ENCODE assay signal across 1 cellular context in the genomic region with DNA sequence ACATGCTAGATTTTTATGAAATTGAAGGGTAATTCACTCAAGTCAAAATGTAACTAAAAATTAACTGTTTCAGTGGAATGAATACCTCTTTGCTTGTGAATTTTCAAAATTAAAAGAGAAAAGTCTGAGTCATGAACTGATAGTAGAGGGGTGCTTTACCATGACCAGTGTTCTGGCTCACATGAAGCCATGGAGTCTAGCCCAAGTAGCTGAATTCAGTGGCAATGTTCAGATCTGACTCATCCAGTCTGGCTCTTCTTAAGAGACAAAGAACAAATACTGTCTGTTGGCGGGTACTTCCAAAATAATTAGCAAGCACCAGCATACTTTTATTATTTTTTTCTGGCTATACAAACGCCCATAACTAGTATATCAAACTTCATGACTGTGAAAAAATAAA.
TF ChIP-seq lines count a peak whose summit lies in the region.

No MANE protein-coding gene starts in this region.

TF ChIP-seq in GM12878, 131 proteins besides CTCF, POLR2A, EP300 and RAD21 (continued from another document):
- no peak for TF ChIP-seq USF1 (IDR thresholded peaks at IDR 0.05; ENCODE audit: borderline replicate concordance, extremely low read length, insufficient read depth, low read depth, low read length)
- TF ChIP-seq CHD2 (IDR thresholded peaks at IDR 0.05; ENCODE audit: borderline replicate concordance, low read depth, low read length), result no peak
- no peak for TF ChIP-seq IRF5 (IDR thresholded peaks at IDR 0.05; ENCODE audit: borderline replicate concordance)
- no peak for TF ChIP-seq GABPA (IDR thresholded peaks at IDR 0.05; ENCODE audit: low read depth)
- 0 out of 2 replicates have a peak, but pooled peaks have one; percentile 36 for TF ChIP-seq IRF4 (IDR thresholded peaks at IDR 0.05; ENCODE audit: low read depth, low read length)
- TF ChIP-seq STAT3 (IDR thresholded peaks at IDR 0.05; ENCODE audit: low read depth, low read length), result no peak
- no peak for TF ChIP-seq HDGF (IDR thresholded peaks at IDR 0.05)
- TF ChIP-seq SMC3 (IDR thresholded peaks at IDR 0.05; ENCODE audit: borderline replicate concordance, low read length), result no peak
- no peak for TF ChIP-seq RFX5 (IDR thresholded peaks at IDR 0.05; ENCODE audit: low read depth, low read length)
- TF ChIP-seq TARDBP (IDR thresholded peaks at IDR 0.05; ENCODE audit: borderline replicate concordance), result no peak
- TF ChIP-seq, protein P1, sequence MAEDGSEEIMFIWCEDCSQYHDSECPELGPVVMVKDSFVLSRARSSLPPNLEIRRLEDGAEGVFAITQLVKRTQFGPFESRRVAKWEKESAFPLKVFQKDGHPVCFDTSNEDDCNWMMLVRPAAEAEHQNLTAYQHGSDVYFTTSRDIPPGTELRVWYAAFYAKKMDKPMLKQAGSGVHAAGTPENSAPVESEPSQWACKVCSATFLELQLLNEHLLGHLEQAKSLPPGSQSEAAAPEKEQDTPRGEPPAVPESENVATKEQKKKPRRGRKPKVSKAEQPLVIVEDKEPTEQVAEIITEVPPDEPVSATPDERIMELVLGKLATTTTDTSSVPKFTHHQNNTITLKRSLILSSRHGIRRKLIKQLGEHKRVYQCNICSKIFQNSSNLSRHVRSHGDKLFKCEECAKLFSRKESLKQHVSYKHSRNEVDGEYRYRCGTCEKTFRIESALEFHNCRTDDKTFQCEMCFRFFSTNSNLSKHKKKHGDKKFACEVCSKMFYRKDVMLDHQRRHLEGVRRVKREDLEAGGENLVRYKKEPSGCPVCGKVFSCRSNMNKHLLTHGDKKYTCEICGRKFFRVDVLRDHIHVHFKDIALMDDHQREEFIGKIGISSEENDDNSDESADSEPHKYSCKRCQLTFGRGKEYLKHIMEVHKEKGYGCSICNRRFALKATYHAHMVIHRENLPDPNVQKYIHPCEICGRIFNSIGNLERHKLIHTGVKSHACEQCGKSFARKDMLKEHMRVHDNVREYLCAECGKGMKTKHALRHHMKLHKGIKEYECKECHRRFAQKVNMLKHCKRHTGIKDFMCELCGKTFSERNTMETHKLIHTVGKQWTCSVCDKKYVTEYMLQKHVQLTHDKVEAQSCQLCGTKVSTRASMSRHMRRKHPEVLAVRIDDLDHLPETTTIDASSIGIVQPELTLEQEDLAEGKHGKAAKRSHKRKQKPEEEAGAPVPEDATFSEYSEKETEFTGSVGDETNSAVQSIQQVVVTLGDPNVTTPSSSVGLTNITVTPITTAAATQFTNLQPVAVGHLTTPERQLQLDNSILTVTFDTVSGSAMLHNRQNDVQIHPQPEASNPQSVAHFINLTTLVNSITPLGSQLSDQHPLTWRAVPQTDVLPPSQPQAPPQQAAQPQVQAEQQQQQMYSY (CRISPR knock-in tag; IDR thresholded peaks at IDR 0.05), result no peak
- TF ChIP-seq IRF3 (IDR thresholded peaks at IDR 0.05), result no peak
- TF ChIP-seq, protein P2, sequence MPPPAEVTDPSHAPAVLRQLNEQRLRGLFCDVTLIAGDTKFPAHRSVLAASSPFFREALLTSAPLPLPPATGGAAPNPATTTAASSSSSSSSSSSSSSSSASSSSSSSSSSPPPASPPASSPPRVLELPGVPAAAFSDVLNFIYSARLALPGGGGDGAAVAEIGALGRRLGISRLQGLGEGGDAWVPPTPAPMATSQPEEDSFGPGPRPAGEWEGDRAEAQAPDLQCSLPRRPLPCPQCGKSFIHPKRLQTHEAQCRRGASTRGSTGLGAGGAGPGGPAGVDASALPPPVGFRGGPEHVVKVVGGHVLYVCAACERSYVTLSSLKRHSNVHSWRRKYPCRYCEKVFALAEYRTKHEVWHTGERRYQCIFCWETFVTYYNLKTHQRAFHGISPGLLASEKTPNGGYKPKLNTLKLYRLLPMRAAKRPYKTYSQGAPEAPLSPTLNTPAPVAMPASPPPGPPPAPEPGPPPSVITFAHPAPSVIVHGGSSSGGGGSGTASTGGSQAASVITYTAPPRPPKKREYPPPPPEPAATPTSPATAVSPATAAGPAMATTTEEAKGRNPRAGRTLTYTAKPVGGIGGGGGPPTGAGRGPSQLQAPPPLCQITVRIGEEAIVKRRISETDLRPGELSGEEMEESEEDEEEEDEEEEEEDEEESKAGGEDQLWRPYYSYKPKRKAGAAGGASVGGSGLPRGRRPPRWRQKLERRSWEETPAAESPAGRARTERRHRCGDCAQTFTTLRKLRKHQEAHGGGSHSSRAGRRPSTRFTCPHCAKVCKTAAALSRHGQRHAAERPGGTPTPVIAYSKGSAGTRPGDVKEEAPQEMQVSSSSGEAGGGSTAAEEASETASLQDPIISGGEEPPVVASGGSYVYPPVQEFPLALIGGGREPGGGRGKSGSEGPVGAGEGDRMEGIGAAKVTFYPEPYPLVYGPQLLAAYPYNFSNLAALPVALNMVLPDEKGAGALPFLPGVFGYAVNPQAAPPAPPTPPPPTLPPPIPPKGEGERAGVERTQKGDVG (CRISPR knock-in tag; IDR thresholded peaks at IDR 0.05), result no peak
- no peak for TF ChIP-seq TCF3 (IDR thresholded peaks at IDR 0.05; ENCODE audit: borderline replicate concordance, insufficient read depth, low read depth, low read length)
- TF ChIP-seq MTA3 (IDR thresholded peaks at IDR 0.05; ENCODE audit: borderline replicate concordance, low read length), result no peak
- TF ChIP-seq ETV6 (conservative IDR thresholded peaks at IDR 0.05 in 1 of 2, IDR thresholded peaks at IDR 0.05 in 1 of 2; ENCODE audit: borderline replicate concordance in 1 of 2, low read depth in 1 of 2), result 0 out of 4 replicates have a peak, but pooled peaks of 1 of the 2 experiments have one; percentile 12
- TF ChIP-seq BACH1 (IDR thresholded peaks at IDR 0.05; ENCODE audit: borderline replicate concordance), result no peak
- TF ChIP-seq CHD1 (IDR thresholded peaks at IDR 0.05; ENCODE audit: low read depth, low read length), result no peak
- TF ChIP-seq SMAD1 (IDR thresholded peaks at IDR 0.05; ENCODE audit: low read depth, partially characterized antibody), result no peak
- TF ChIP-seq, protein P3, sequence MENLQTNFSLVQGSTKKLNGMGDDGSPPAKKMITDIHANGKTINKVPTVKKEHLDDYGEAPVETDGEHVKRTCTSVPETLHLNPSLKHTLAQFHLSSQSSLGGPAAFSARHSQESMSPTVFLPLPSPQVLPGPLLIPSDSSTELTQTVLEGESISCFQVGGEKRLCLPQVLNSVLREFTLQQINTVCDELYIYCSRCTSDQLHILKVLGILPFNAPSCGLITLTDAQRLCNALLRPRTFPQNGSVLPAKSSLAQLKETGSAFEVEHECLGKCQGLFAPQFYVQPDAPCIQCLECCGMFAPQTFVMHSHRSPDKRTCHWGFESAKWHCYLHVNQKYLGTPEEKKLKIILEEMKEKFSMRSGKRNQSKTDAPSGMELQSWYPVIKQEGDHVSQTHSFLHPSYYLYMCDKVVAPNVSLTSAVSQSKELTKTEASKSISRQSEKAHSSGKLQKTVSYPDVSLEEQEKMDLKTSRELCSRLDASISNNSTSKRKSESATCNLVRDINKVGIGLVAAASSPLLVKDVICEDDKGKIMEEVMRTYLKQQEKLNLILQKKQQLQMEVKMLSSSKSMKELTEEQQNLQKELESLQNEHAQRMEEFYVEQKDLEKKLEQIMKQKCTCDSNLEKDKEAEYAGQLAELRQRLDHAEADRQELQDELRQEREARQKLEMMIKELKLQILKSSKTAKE (IDR thresholded peaks at IDR 0.05; ENCODE audit: low read depth, poor library complexity, severe bottlenecking), result peak; percentile 78
